Comparison of ENCODE assay signal across 16 cellular contexts in genomic region chr4:54109226-54110018, GRCh38. TPM values are rescaled to one million over a fixed set of nuclear protein-coding genes. Genes with fewer than 3 reads are reported as not detected.
A peak's percentile ranks its signal among the peaks of the same experiment; 100 is the strongest.
DNase-seq lines count a peak whose midpoint lies in the region; ATAC-seq lines count a peak whose summit lies in the region.
"Had no signal": no experiment of that assay in that cellular context is flagged by ENCODE, and none has a peak within 500 bp of the region (broad histone marks: within the 10 kb centered on the region; RNA-seq: fewer than 3 reads in every experiment).

No MANE protein-coding gene starts in this region.

- H3K36me3 ChIP-seq in HAP-1 (replicated peaks) = no peaks in the 10 kb centered on the region

- H3K9me3 Mint-ChIP-seq in dendritic cell treated with granulocyte-macrophage colony-stimulating factor and Interleukin-4, amounts not matched to agents 40 ng/mL and 50 ng/mL, for 4 days = no peaks in the 10 kb centered on the region
- H3K9me3 Mint-ChIP-seq: activated naive CD4-positive, alpha-beta T cell treated with anti-CD3 and anti-CD28 coated beads, Interleukin-2, amount 50 U/mL, for 24 hours; stimulated activated effector memory CD8-positive, alpha-beta T cell treated with anti-CD3 and anti-CD28 coated beads, Interleukin-12 subunit alpha, Interleukin-12 subunit beta, amount 100 ng/mL, for 72 hours; T-helper 1 cell treated with Interleukin-12 subunit alpha and Interleukin-12 subunit beta and Interleukin-4 antibody, amounts not matched to agents 30 μg/mL and 1 μg/mL, for 36 hours had no signal

- intact Hi-C loops in dendritic cell treated with granulocyte-macrophage colony-stimulating factor and Interleukin-4, amounts not matched to agents 40 ng/mL and 50 ng/mL, for 4 days (cut with micrococcal nuclease) = no loop called here
- intact Hi-C loops in sciatic nerve (cut with DNase I) = no loop called here

- ATAC-seq in sciatic nerve (peak; percentile 28), HG02870 (IDR thresholded peaks at IDR 0.05; ENCODE audit: unreplicated experiment) (no peak), GM21723 (IDR thresholded peaks at IDR 0.05; ENCODE audit: unreplicated experiment) (no peak), HG02885 (IDR thresholded peaks at IDR 0.05; ENCODE audit: poor library complexity, unreplicated experiment) (no peak)
- ATAC-seq: stimulated activated effector memory CD8-positive, alpha-beta T cell treated with anti-CD3 and anti-CD28 coated beads, Interleukin-12 subunit alpha, Interleukin-12 subunit beta, amount 100 ng/mL, for 72 hours had no signal

- H3K4me1 Mint-ChIP-seq in dendritic cell treated with granulocyte-macrophage colony-stimulating factor and Interleukin-4, amounts not matched to agents 40 ng/mL and 50 ng/mL, for 4 days (ENCODE audit: low read depth) = peaks cover 40% of the 10 kb centered on the region

- H3K4me3 Mint-ChIP-seq in dendritic cell treated with granulocyte-macrophage colony-stimulating factor and Interleukin-4, amounts not matched to agents 40 ng/mL and 50 ng/mL, for 4 days = peak overlapping the region; percentile 7
- H3K4me3 Mint-ChIP-seq: T-helper 1 cell treated with Interleukin-12 subunit alpha and Interleukin-12 subunit beta and Interleukin-4 antibody, amounts not matched to agents 30 μg/mL and 1 μg/mL, for 36 hours had no signal

- peaks cover 26% of the 10 kb centered on the region for H3K4me1 ChIP-seq in HAP-1

- no peak overlapping the region for H3K27ac Mint-ChIP-seq in dendritic cell treated with granulocyte-macrophage colony-stimulating factor and Interleukin-4, amounts not matched to agents 40 ng/mL and 50 ng/mL, for 4 days
- H3K27ac Mint-ChIP-seq: activated naive CD4-positive, alpha-beta T cell treated with anti-CD3 and anti-CD28 coated beads, Interleukin-2, amount 50 U/mL, for 24 hours; T-helper 1 cell treated with Interleukin-12 subunit alpha and Interleukin-12 subunit beta and Interleukin-4 antibody, amounts not matched to agents 30 μg/mL and 1 μg/mL, for 36 hours had no signal

- DNase-seq in HAP-1 (ENCODE audit: low spot score in 2 of 2) (peak; percentile 73 to 81), left kidney (ENCODE audit: low read depth, low spot score) (peak; percentile 32), sciatic nerve (ENCODE audit: low spot score) (no peak), NCI-H774 (lab: John Stamatoyannopoulos, UW) (no peak)
- DNase-seq: activated CD4-positive, alpha-beta T cell treated with anti-CD3 and anti-CD28 coated beads, Interleukin-2, amount 50 U/mL, for 4 hours; effector CD8-positive, alpha-beta T cell; hippocampal formation; naive B cell; stimulated activated CD4-positive, alpha-beta T cell treated with anti-CD3 and anti-CD28 coated beads, Interleukin-1b, Interleukin-23, amount 100 ng/mL, for 48 hours had no signal

- H3K27me3 ChIP-seq in HAP-1 (ENCODE audit: low read depth) = no peaks in the 10 kb centered on the region; the same call in 1 of the 2 replicates

- in situ Hi-C loops in HAP-1 (cut with MboI; ENCODE audit: low sequenced_read_pairs) = no loop called here

- no peaks in the 10 kb centered on the region for H3K9me3 ChIP-seq in HAP-1

- peaks cover 73% of the 10 kb centered on the region for H3K27me3 Mint-ChIP-seq in dendritic cell treated with granulocyte-macrophage colony-stimulating factor and Interleukin-4, amounts not matched to agents 40 ng/mL and 50 ng/mL, for 4 days

- H3K4me3 ChIP-seq in HAP-1 = no peak overlapping the region

- no peaks in the 10 kb centered on the region for H3K36me3 Mint-ChIP-seq in dendritic cell treated with granulocyte-macrophage colony-stimulating factor and Interleukin-4, amounts not matched to agents 40 ng/mL and 50 ng/mL, for 4 days (ENCODE audit: low read depth)
- H3K36me3 Mint-ChIP-seq: activated naive CD4-positive, alpha-beta T cell treated with anti-CD3 and anti-CD28 coated beads, Interleukin-2, amount 50 U/mL, for 24 hours; stimulated activated effector memory CD8-positive, alpha-beta T cell treated with anti-CD3 and anti-CD28 coated beads, Interleukin-12 subunit alpha, Interleukin-12 subunit beta, amount 100 ng/mL, for 72 hours had no signal

RNA-seq across cellular contexts. Expression of gene GSX2, which starts 9.5 kb away (rescaled TPM):
- total RNA-seq in sciatic nerve = 0.58 TPM

RNA-seq across cellular contexts. Expression of gene CHIC2, which starts 45.0 kb away (rescaled TPM):
- 34.2 TPM for total RNA-seq in sciatic nerve

Comparison
In these comparisons a context has a peak if more than half of its experiments do, and no peak if none do; other contexts are left out.
1. DNase-seq: peak in HAP-1 (2 of 2) and left kidney (single experiment); none in sciatic nerve (single experiment) and NCI-H774 (single experiment).